In the genomic region with DNA sequence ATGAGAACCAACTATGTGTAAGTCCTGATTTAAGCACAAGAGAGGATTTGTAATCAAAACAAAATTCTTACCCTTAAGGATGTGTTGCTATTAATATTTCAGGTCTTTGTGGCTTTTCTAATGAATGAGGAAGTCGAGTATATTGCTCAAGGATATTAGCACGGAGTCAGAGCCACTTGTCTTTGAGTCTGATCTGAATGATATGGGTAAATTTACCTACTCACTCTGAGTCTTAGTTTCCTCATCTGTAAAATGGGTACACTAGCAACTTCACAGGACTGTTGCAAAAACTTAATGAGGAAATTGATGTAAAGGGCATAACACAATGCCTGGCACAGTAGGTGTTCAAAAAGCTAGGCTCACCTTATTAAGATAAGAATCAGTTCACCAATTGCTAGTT, we compare ENCODE assay signal across 16 cellular contexts.
"Had no signal": no experiment of that assay in that cellular context is flagged by ENCODE, and none has a peak within 500 bp of the region (broad histone marks: within the 10 kb centered on the region; RNA-seq: fewer than 3 reads in every experiment).

No MANE protein-coding gene starts in this region.

- H3K4me3 ChIP-seq: coronary artery, thyroid gland had no signal

- DNase-seq: activated CD4-positive, alpha-beta T cell treated with anti-CD3 and anti-CD28 coated beads, Interleukin-2, amount 10 ng/mL, durations not matched to agents 7 days and 5 days; activated CD8-positive, alpha-beta memory T cell treated with anti-CD3 and anti-CD28 coated beads, Interleukin-2, amount 50 U/mL, for 4 hours; activated CD8-positive, alpha-beta T cell treated with anti-CD3 and anti-CD28 coated beads, Interleukin-2, amount 10 ng/mL, durations not matched to agents 7 days and 5 days; activated naive CD4-positive, alpha-beta T cell treated with anti-CD3 and anti-CD28 coated beads, Interleukin-2, amount 50 U/mL, for 16 hours; activated T-cell treated with anti-CD3 and anti-CD28 coated beads, Interleukin-2, amount 50 U/mL, for 4 hours; aorta; brain microvascular endothelial cell; central memory CD4-positive, alpha-beta T cell; erythroblast; head of caudate nucleus; nucleus accumbens; posterior cingulate gyrus; stimulated activated CD8-positive, alpha-beta memory T cell treated with anti-CD3 and anti-CD28 coated beads, Interleukin-4, amount 100 ng/mL, for 48 hours; stimulated activated naive CD4-positive, alpha-beta T cell treated with Interleukin-2 at 50 U/mL for 16 hours; thyroid gland had no signal

- ATAC-seq: activated CD8-positive, alpha-beta T cell treated with anti-CD3 and anti-CD28 coated beads, Interleukin-2, amount 10 ng/mL, durations not matched to agents 7 days and 5 days; activated T-cell treated with anti-CD3 and anti-CD28 coated beads, Interleukin-2, amount 50 U/mL, for 4 hours had no signal

- H3K36me3 ChIP-seq: brain microvascular endothelial cell, thyroid gland had no signal

- H3K27ac ChIP-seq: brain microvascular endothelial cell, coronary artery, thyroid gland had no signal

- H3K9me3 ChIP-seq: thyroid gland had no signal

- H3K4me1 ChIP-seq: thyroid gland had no signal

- H3K27me3 ChIP-seq: brain microvascular endothelial cell, thyroid gland had no signal
